ENCODE assay signal across 8 cellular contexts in the genomic region with DNA sequence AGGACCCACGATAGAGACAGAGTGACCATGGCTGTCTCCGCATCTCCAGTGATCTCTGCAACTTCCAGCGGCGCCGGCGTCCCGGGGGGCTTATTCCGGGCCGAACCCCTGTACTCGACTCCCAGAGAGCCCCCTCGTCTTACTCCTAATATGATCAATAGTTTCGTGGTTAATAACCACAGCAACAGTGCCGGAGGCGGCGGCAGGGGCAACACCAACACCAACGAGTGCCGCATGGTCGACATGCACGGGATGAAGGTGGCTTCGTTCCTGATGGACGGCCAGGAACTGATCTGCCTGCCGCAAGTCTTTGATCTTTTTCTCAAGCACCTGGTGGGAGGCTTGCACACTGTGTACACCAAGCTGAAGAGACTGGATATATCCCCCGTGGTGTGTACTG. TPM values are rescaled to one million over a fixed set of nuclear protein-coding genes. Genes with fewer than 3 reads are reported as not detected.
A peak's percentile ranks its signal among the peaks of the same experiment; 100 is the strongest.
DNase-seq lines count a peak whose midpoint lies in the region; TF ChIP-seq lines count a peak whose summit lies in the region.

No MANE protein-coding gene starts in this region.

- H3K27me3 ChIP-seq in GM23248 (replicated peaks; ENCODE audit: insufficient read depth) (no peaks in the 10 kb centered on the region), Peyer's patch (no peaks in the 10 kb centered on the region), left ventricle myocardium inferior (ENCODE audit: low read depth) (peaks cover 43% of the 10 kb centered on the region)

- H3K79me2 ChIP-seq in GM23248 (ENCODE audit: insufficient read depth), result no peaks in the 10 kb centered on the region

- H3K9me3 ChIP-seq in GM23248 (ENCODE audit: low read depth), result no peaks in the 10 kb centered on the region
- H3K9me3 ChIP-seq in Peyer's patch, result no peaks in the 10 kb centered on the region
- no peaks in the 10 kb centered on the region for H3K9me3 ChIP-seq in left ventricle myocardium inferior (replicated peaks)

- TF ChIP-seq POLR2A in Peyer's patch (IDR thresholded peaks at IDR 0.05), result no peak

- DNase-seq in GM23248, result no peak
- DNase-seq in Peyer's patch, result no peak
- DNase-seq in left ventricle myocardium inferior, result no peak
- DNase-seq in skeletal muscle cell (ENCODE audit: low read depth), result no peak
- DNase-seq in NCI-H1048 (lab: John Stamatoyannopoulos, UW), result no peak
- no peak for DNase-seq in hippocampal formation (lab: John Stamatoyannopoulos, UW)
- DNase-seq in UCSD-AML1 (lab: John Stamatoyannopoulos, UW; ENCODE audit: unreplicated experiment), result no peak
- no peak for DNase-seq in NCI-H345 treated with DMSO at 0.1 percent for 48 hours (lab: John Stamatoyannopoulos, UW; ENCODE audit: unreplicated experiment)

- 0 to 5% methylated on average over 3 to 23 of the region's 23 CpGs for WGBS in GM23248 (ENCODE audit: low coverage in 1 of 2, low lambda C conversion rate in 2 of 2, missing lambda C conversion rate in 2 of 2), 2 experiments

- in situ Hi-C loops in GM23248 (cut with MboI), result no loop called here

- peak overlapping the region; percentile 71 for H3K4me2 ChIP-seq in GM23248 (ENCODE audit: unreplicated experiment)

- H3K4me1 ChIP-seq in GM23248 (ENCODE audit: insufficient read depth) (no peaks in the 10 kb centered on the region), Peyer's patch (no peaks in the 10 kb centered on the region), left ventricle myocardium inferior (peaks cover 7% of the 10 kb centered on the region)

- no peaks in the 10 kb centered on the region for H4K20me1 ChIP-seq in GM23248 (ENCODE audit: insufficient read depth)

- TF ChIP-seq CTCF in Peyer's patch (IDR thresholded peaks at IDR 0.05), result no peak
- no peak for TF ChIP-seq CTCF in left ventricle myocardium inferior (IDR thresholded peaks at IDR 0.05; ENCODE audit: borderline replicate concordance)

- intact Hi-C loops in left ventricle myocardium inferior (cut with micrococcal nuclease), result no loop called here

- H3K4me3 ChIP-seq in GM23248 (peak overlapping the region; percentile 63), Peyer's patch (peak overlapping the region in 3 of 4 donors; percentile 23 to 43 (median 33)), left ventricle myocardium inferior (peak overlapping the region; percentile 61), skeletal muscle cell (ENCODE audit: low read depth, low read length) (peak overlapping the region; percentile 48)

- H2AFZ ChIP-seq in GM23248, result peak overlapping the region; percentile 75; the same call in 1 of the 2 replicates

- no peak overlapping the region for H3K9ac ChIP-seq in GM23248

- H3K9me2 ChIP-seq in GM23248 (ENCODE audit: insufficient read depth), result no peaks in the 10 kb centered on the region

- no peaks in the 10 kb centered on the region for H3K36me3 ChIP-seq in GM23248 (ENCODE audit: low read depth)
- H3K36me3 ChIP-seq in Peyer's patch, result no peaks in the 10 kb centered on the region
- no peaks in the 10 kb centered on the region for H3K36me3 ChIP-seq in left ventricle myocardium inferior

- no peaks in the 10 kb centered on the region for H3F3A ChIP-seq in GM23248 (ENCODE audit: insufficient read depth)

- H3K27ac ChIP-seq in GM23248 (no peak overlapping the region), Peyer's patch (no peak overlapping the region), left ventricle myocardium inferior (replicated peaks) (no peak overlapping the region)

RNA-seq across cellular contexts. Expression of gene DACH2, which starts 0.3 kb away (rescaled TPM):
- total RNA-seq in GM23248 (2014; rRNA removed; shearing (Covaris generic)), result not detected in 2 replicates
- polyA plus RNA-seq in GM23248 (2016; fragmentation: Nextera tagmentation; extraction: Ambion mirVana), result not detected in 2 replicates
- total RNA-seq in Peyer's patch, result 1 to 10 TPM in 1 of 4 donors, not detected in 3; 5.0 TPM
- total RNA-seq in left ventricle myocardium inferior, result not detected
